In the genomic region with DNA sequence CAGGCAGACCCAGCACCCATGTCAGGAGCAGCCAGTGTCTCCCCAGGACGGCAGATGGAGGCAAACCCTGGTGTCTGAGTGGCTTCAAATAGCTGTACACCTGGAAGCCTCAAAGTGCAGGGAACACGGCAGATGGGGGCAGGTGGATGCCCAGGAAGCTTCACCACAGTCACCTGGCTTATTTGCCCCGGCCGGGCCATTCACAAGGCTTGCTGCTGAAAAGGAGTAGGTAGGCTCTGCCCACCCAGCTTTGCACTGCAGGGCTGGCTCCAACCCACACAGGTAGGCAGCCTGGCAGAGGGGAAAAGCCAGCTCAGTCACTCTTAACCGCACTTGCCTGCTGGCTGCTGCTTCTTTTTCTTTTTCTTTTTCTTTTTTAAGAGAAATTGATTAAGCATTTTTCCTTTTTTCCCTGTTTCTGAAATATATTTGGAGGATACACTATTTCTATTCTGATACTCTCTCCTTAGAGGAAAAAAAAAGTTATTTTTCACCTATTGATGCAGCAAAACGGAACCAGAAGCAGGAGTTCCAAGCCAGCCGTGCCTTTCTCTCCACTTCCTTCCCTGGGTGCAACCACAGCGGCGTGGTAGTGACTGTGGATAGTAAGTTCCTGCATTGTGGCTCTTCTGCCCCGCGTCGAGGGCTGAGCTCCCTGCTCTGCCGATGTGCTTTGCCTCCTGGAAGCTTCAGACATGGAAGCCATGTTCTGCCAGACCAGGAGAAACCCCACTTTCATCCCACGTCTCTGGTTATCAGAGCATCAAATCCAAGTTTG, we compare ENCODE assay signal across 10 cellular contexts.
DNase-seq lines count a peak whose midpoint lies in the region; ATAC-seq and TF ChIP-seq lines count a peak whose summit lies in the region.
"Had no signal": no experiment of that assay in that cellular context is flagged by ENCODE, and none has a peak within 500 bp of the region (broad histone marks: within the 10 kb centered on the region; RNA-seq: fewer than 3 reads in every experiment).

No MANE protein-coding gene starts in this region.

- H3K4me1 Mint-ChIP-seq in activated T-cell treated with anti-CD3 and anti-CD28 coated beads, Interleukin-2, amount 50 U/mL, for 24 hours (ENCODE audit: low read depth) = peaks cover 42% of the 10 kb centered on the region
- peaks cover 14% of the 10 kb centered on the region for H3K4me1 Mint-ChIP-seq in mesothelial cell of epicardium

- DNase-seq in cardiac septum (ENCODE audit: low spot score) (peak; percentile 88), left cardiac atrium (no peak), mesothelial cell of epicardium (ENCODE audit: low spot score in 2 of 2, unreplicated experiment in 2 of 2) (no peak), upper lobe of right lung (no peak), SW 1271 (lab: John Stamatoyannopoulos, UW) (no peak), anterior cingulate cortex (lab: John Stamatoyannopoulos, UW) (no peak)
- peak; percentile 66 for DNase-seq in activated T-cell treated with anti-CD3 and anti-CD28 coated beads, Interleukin-2, amount 50 U/mL, for 24 hours
- DNase-seq: NCI-H1436 had no signal

- ATAC-seq in left cardiac atrium (no peak), upper lobe of right lung (peak; percentile 49), HG03045 (IDR thresholded peaks at IDR 0.05; ENCODE audit: unreplicated experiment) (no peak)

- peak overlapping the region; percentile 48 for H3K4me3 Mint-ChIP-seq in activated T-cell treated with anti-CD3 and anti-CD28 coated beads, Interleukin-2, amount 50 U/mL, for 24 hours
- no peak overlapping the region for H3K4me3 Mint-ChIP-seq in mesothelial cell of epicardium

- TF ChIP-seq CTCF in mesothelial cell of epicardium (IDR thresholded peaks at IDR 0.05; ENCODE audit: unreplicated experiment) = no peak
- TF ChIP-seq CTCF in upper lobe of right lung (IDR thresholded peaks at IDR 0.05) = no peak

- H3K9me3 Mint-ChIP-seq in activated T-cell treated with anti-CD3 and anti-CD28 coated beads, Interleukin-2, amount 50 U/mL, for 24 hours = no peaks in the 10 kb centered on the region
- H3K9me3 Mint-ChIP-seq in mesothelial cell of epicardium = peaks cover under 1% of the 10 kb centered on the region

- H3K27ac Mint-ChIP-seq in activated T-cell treated with anti-CD3 and anti-CD28 coated beads, Interleukin-2, amount 50 U/mL, for 24 hours = peak overlapping the region; percentile 9
- peak overlapping the region; percentile 43 for H3K27ac Mint-ChIP-seq in mesothelial cell of epicardium

- H3K27me3 Mint-ChIP-seq in activated T-cell treated with anti-CD3 and anti-CD28 coated beads, Interleukin-2, amount 50 U/mL, for 24 hours = no peaks in the 10 kb centered on the region
- no peaks in the 10 kb centered on the region for H3K27me3 Mint-ChIP-seq in mesothelial cell of epicardium (ENCODE audit: low read depth)

- no peak overlapping the region for H3K27ac ChIP-seq in upper lobe of right lung
- H3K27ac ChIP-seq: hepatocyte had no signal

- H3K36me3 ChIP-seq in upper lobe of right lung = no peaks in the 10 kb centered on the region

- H3K36me3 Mint-ChIP-seq in activated T-cell treated with anti-CD3 and anti-CD28 coated beads, Interleukin-2, amount 50 U/mL, for 24 hours (ENCODE audit: low read depth) = no peaks in the 10 kb centered on the region
- no peaks in the 10 kb centered on the region for H3K36me3 Mint-ChIP-seq in mesothelial cell of epicardium

- intact Hi-C loops in cardiac septum (cut with DNase I) (no loop called here), left cardiac atrium (cut with DNase I) (no loop called here), upper lobe of right lung (cut with DNase I) (no loop called here)

- H3K4me3 ChIP-seq in upper lobe of right lung = no peak overlapping the region
- H3K4me3 ChIP-seq: hepatocyte had no signal

- H3K4me1 ChIP-seq in upper lobe of right lung = peaks cover 9% of the 10 kb centered on the region

- no peaks in the 10 kb centered on the region for H3K9me3 ChIP-seq in upper lobe of right lung

- no peaks in the 10 kb centered on the region for H3K27me3 ChIP-seq in upper lobe of right lung
- H3K27me3 ChIP-seq: hepatocyte had no signal

Comparison
In these comparisons a context has a peak if more than half of its experiments do, and no peak if none do; other contexts are left out.
1. DNase-seq: peak in cardiac septum (single experiment) and activated T-cell treated with anti-CD3 and anti-CD28 coated beads, Interleukin-2, amount 50 U/mL, for 24 hours (single experiment); none in left cardiac atrium (single experiment), mesothelial cell of epicardium (0 of 2), upper lobe of right lung (single experiment), SW 1271 (0 of 2) and anterior cingulate cortex (0 of 58).